Comparison of ENCODE assay signal across 1 cellular context in the genomic region with DNA sequence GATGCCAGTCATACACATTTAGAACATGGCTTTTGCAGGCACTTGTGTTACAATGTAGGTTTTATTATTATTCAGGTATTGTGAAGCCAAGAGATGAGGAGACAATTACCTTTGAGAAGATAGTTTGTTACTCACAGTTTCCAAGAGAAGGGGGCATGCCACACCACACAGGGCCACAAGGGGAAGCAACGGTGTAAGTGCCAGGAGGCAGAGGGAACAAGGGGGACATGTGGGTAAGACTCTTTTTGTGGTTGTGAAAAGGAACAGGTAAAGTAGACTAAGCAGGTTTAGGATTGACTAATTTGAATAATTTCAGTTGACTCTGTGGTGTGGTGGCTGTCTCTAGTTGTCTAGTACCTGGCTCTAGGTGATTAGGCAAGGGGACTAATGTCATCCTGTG.
TF ChIP-seq lines count a peak whose summit lies in the region.

No MANE protein-coding gene starts in this region.

TF ChIP-seq in HCT116, 20 proteins besides CTCF, POLR2A, EP300 and RAD21:
- TF ChIP-seq, protein P1, sequence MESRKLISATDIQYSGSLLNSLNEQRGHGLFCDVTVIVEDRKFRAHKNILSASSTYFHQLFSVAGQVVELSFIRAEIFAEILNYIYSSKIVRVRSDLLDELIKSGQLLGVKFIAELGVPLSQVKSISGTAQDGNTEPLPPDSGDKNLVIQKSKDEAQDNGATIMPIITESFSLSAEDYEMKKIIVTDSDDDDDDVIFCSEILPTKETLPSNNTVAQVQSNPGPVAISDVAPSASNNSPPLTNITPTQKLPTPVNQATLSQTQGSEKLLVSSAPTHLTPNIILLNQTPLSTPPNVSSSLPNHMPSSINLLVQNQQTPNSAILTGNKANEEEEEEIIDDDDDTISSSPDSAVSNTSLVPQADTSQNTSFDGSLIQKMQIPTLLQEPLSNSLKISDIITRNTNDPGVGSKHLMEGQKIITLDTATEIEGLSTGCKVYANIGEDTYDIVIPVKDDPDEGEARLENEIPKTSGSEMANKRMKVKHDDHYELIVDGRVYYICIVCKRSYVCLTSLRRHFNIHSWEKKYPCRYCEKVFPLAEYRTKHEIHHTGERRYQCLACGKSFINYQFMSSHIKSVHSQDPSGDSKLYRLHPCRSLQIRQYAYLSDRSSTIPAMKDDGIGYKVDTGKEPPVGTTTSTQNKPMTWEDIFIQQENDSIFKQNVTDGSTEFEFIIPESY (IDR thresholded peaks at IDR 0.05; ENCODE audit: extremely low read depth, insufficient replicate concordance, low read length): no peak
- TF ChIP-seq EZH2phosphoT487 (IDR thresholded peaks at IDR 0.05; ENCODE audit: borderline replicate concordance): no peak
- TF ChIP-seq ZNF274 (IDR thresholded peaks at IDR 0.05; ENCODE audit: low read depth, low read length): no peak
- no peak for TF ChIP-seq REST (IDR thresholded peaks at IDR 0.05; ENCODE audit: low read depth)
- TF ChIP-seq CEBPB (IDR thresholded peaks at IDR 0.05; ENCODE audit: low read depth): no peak
- no peak for TF ChIP-seq YY1 (IDR thresholded peaks at IDR 0.05; ENCODE audit: extremely low read depth, insufficient replicate concordance, low read depth, low read length)
- TF ChIP-seq, protein P2, sequence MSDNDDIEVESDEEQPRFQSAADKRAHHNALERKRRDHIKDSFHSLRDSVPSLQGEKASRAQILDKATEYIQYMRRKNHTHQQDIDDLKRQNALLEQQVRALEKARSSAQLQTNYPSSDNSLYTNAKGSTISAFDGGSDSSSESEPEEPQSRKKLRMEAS (IDR thresholded peaks at IDR 0.05): no peak
- no peak for TF ChIP-seq SIN3A (IDR thresholded peaks at IDR 0.05; ENCODE audit: low read depth)
- no peak for TF ChIP-seq ZFX (IDR thresholded peaks at IDR 0.05)
- TF ChIP-seq CBX3 (IDR thresholded peaks at IDR 0.05; ENCODE audit: low read depth): no peak
- no peak for TF ChIP-seq SRF (IDR thresholded peaks at IDR 0.05; ENCODE audit: low read depth)
